ENCODE assay signal across 1 cellular context in genomic region chr1:167803358-167804217, GRCh38.
TF ChIP-seq lines count a peak whose summit lies in the region.

No MANE protein-coding gene starts in this region.

TF ChIP-seq in K562, 482 proteins besides CTCF, POLR2A, EP300 and RAD21 (continued from another document and continues in another):
- TF ChIP-seq SFPQ (IDR thresholded peaks at IDR 0.05; ENCODE audit: low read depth, low read length) (no peak), ELK1 (CRISPR knock-in tag; IDR thresholded peaks at IDR 0.05) (no peak), E2F1 (CRISPR knock-in tag; IDR thresholded peaks at IDR 0.05) (0 out of 2 replicates have a peak, but pooled peaks have one; percentile 33), ETS2 (tag; IDR thresholded peaks at IDR 0.05; ENCODE audit: borderline replicate concordance, poor library complexity, severe bottlenecking) (no peak), CHCHD3 (CRISPR knock-in tag; IDR thresholded peaks at IDR 0.05) (no peak), SAFB2 (IDR thresholded peaks at IDR 0.05; ENCODE audit: borderline replicate concordance, low read depth, low read length, severe bottlenecking) (no peak), ZNF277 (CRISPR knock-in tag; IDR thresholded peaks at IDR 0.05; ENCODE audit: borderline replicate concordance) (no peak), ZNF511 (CRISPR knock-in tag; IDR thresholded peaks at IDR 0.05) (no peak), ZNF79 (CRISPR knock-in tag; IDR thresholded peaks at IDR 0.05; ENCODE audit: low read depth) (no peak), ZNF584 (CRISPR knock-in tag; IDR thresholded peaks at IDR 0.05; ENCODE audit: low read depth) (no peak), ZKSCAN8 (CRISPR knock-in tag; IDR thresholded peaks at IDR 0.05) (no peak), CBFB (CRISPR knock-in tag; IDR thresholded peaks at IDR 0.05) (no peak), ZNF512 (tag; IDR thresholded peaks at IDR 0.05) (peak; percentile 81), TBP (optimal IDR thresholded peaks at IDR 0.05; ENCODE audit: low read depth, low read length) (peak; percentile 48), ARID3B (CRISPR knock-in tag; IDR thresholded peaks at IDR 0.05; ENCODE audit: borderline replicate concordance) (no peak), RB1 (IDR thresholded peaks at IDR 0.05; ENCODE audit: low read depth) (peak; percentile 69; the same call in 1 of the 2 replicates), ZNF398 (CRISPR knock-in tag; IDR thresholded peaks at IDR 0.05) (no peak), STAG1 (CRISPR knock-in tag; IDR thresholded peaks at IDR 0.05; ENCODE audit: borderline replicate concordance) (no peak; the same call in 1 of the 2 replicates), KAT8 (IDR thresholded peaks at IDR 0.05; ENCODE audit: low read depth) (no peak), ETV6 (IDR thresholded peaks at IDR 0.05; ENCODE audit: borderline replicate concordance in 1 of 2, low read depth in 2 of 2, low read length in 1 of 2) (0 out of 4 replicates have a peak, but pooled peaks of 1 of the 2 experiments have one; percentile 43), ETV6 (CRISPR knock-in tag; IDR thresholded peaks at IDR 0.05; ENCODE audit: borderline replicate concordance) (no peak), ZNF551 (CRISPR knock-in tag; IDR thresholded peaks at IDR 0.05) (no peak), NFXL1 (CRISPR knock-in tag; IDR thresholded peaks at IDR 0.05) (no peak), ZFP1 (CRISPR knock-in tag; IDR thresholded peaks at IDR 0.05) (no peak), RNF2 (IDR thresholded peaks at IDR 0.05) (peak; percentile 19; the same call in 1 of the 2 replicates), CBX5 (IDR thresholded peaks at IDR 0.05; ENCODE audit: borderline replicate concordance, low read depth) (peak; percentile 88), NUFIP1 (IDR thresholded peaks at IDR 0.05; ENCODE audit: partially characterized antibody) (no peak), ZSCAN32 (CRISPR knock-in tag; IDR thresholded peaks at IDR 0.05) (no peak), CTCFL (IDR thresholded peaks at IDR 0.05; ENCODE audit: borderline replicate concordance, insufficient read depth, low read depth, low read length, poor library complexity, severe bottlenecking) (peak; percentile 73), CBX1 (IDR thresholded peaks at IDR 0.05; ENCODE audit: low read depth) (peak; percentile 94; the same call in 1 of the 2 replicates), ZC3H11A (IDR thresholded peaks at IDR 0.05; ENCODE audit: low read depth, low read length) (no peak), NR1H2 (CRISPR knock-in tag; IDR thresholded peaks at IDR 0.05) (no peak), MCM3 (IDR thresholded peaks at IDR 0.05) (no peak), NELFE (IDR thresholded peaks at IDR 0.05; ENCODE audit: insufficient read depth, insufficient read length) (no peak), KLF1 (tag; IDR thresholded peaks at IDR 0.05) (no peak), NFE2 (IDR thresholded peaks at IDR 0.05; ENCODE audit: low read depth) (peak; percentile 33; the same call in 1 of the 2 replicates), ZNF143 (CRISPR knock-in tag; IDR thresholded peaks at IDR 0.05) (no peak), ZNF695 (CRISPR knock-in tag; IDR thresholded peaks at IDR 0.05) (no peak), SMC3 (conservative IDR thresholded peaks at IDR 0.05; ENCODE audit: insufficient read depth, low read depth, low read length) (peak; percentile 92), GATAD2A (IDR thresholded peaks at IDR 0.05) (no peak), ZNF3 (CRISPR knock-in tag; IDR thresholded peaks at IDR 0.05) (no peak), CBX8 (IDR thresholded peaks at IDR 0.05; ENCODE audit: borderline replicate concordance, extremely low read depth, low read depth, low read length, poor library complexity, severe bottlenecking) (no peak), RFX5 (IDR thresholded peaks at IDR 0.05; ENCODE audit: low read depth, low read length) (no peak), XRCC5 (IDR thresholded peaks at IDR 0.05; ENCODE audit: low read depth, low read length) (peak; percentile 98), RBM14 (IDR thresholded peaks at IDR 0.05; ENCODE audit: borderline replicate concordance, insufficient read depth, low read depth, low read length) (no peak), MCM5 (IDR thresholded peaks at IDR 0.05; ENCODE audit: low read depth) (no peak)
